27 cellular contexts compared by ENCODE assay signal in the genomic region with DNA sequence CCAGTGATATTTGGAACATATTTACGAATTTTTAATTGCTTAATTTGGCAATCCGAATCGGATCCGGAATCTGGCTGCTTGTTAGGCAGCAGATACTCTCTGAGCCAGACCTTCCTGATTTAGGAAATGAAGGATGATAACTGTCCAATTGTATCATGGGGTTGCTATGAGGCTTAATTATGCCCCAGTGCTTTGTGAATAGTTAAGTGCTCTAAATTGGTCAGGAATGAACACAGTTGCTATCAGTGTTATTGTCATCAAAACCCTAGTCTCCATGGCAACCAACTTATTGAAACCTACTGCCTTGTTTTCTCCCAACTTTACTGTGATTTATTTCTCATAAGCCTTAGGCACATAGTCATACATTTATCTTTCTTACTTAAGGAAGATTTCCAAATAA. TPM values are rescaled to one million over a fixed set of nuclear protein-coding genes. Genes with fewer than 3 reads are reported as not detected.
DNase-seq lines count a peak whose midpoint lies in the region; ATAC-seq and TF ChIP-seq lines count a peak whose summit lies in the region.
"Had no signal": no experiment of that assay in that cellular context is flagged by ENCODE, and none has a peak within 500 bp of the region (broad histone marks: within the 10 kb centered on the region; RNA-seq: fewer than 3 reads in every experiment).

No MANE protein-coding gene starts in this region.

- WGBS in transverse colon (ENCODE audit: low coverage in 1 of 2), 2 donors: 67 to 77% methylated on average over 4 of the region's 4 CpGs

- no peak for TF ChIP-seq CTCF in transverse colon (IDR thresholded peaks at IDR 0.05)

- POLR2A ChIA-PET in activated CD4-positive, alpha-beta T cell treated with anti-CD3 and anti-CD28 coated beads for 36 hours (lab: Charles Lee): no interaction called here

- H3K27ac ChIP-seq in transverse colon: peak overlapping the region; percentile 34 to 65 (median 50)
- H3K27ac ChIP-seq: BLaER1, dorsolateral prefrontal cortex, ovary, testis had no signal

- CTCF ChIA-PET in activated CD4-positive, alpha-beta T cell treated with anti-CD3 and anti-CD28 coated beads for 36 hours (lab: Charles Lee): no interaction called here

- H3K4me1 Mint-ChIP-seq in activated CD4-positive, alpha-beta T cell treated with anti-CD3 and anti-CD28 coated beads for 36 hours: no peaks in the 10 kb centered on the region
- H3K4me1 Mint-ChIP-seq: activated naive CD4-positive, alpha-beta T cell treated with anti-CD3 and anti-CD28 coated beads, Interleukin-2, amount 10 ng/mL, durations not matched to agents 7 days and 5 days; naive thymus-derived CD8-positive, alpha-beta T cell had no signal

- H3K9me3 ChIP-seq in transverse colon: no peaks in the 10 kb centered on the region
- H3K9me3 ChIP-seq: BLaER1, ovary, testis had no signal

- no peak overlapping the region for H3K4me3 Mint-ChIP-seq in activated CD4-positive, alpha-beta T cell treated with anti-CD3 and anti-CD28 coated beads for 36 hours
- H3K4me3 Mint-ChIP-seq: activated naive CD4-positive, alpha-beta T cell treated with anti-CD3 and anti-CD28 coated beads, Interleukin-2, amount 10 ng/mL, durations not matched to agents 7 days and 5 days; naive thymus-derived CD8-positive, alpha-beta T cell had no signal

- DNase-seq in NCI-H2196 (lab: John Stamatoyannopoulos, UW; ENCODE audit: unreplicated experiment) (peak; percentile 18), NCI-H2196 treated with DMSO at 0.1 percent for 48 hours (lab: John Stamatoyannopoulos, UW; ENCODE audit: unreplicated experiment) (no peak), NCI-H748 (lab: John Stamatoyannopoulos, UW; ENCODE audit: unreplicated experiment) (peak; percentile 99), left ventricle myocardium superior (no peak), transverse colon (no peak), SK-N-DZ (ENCODE audit: low spot score) (no peak), DMS114 treated with DMSO at 0.1 percent for 48 hours (lab: John Stamatoyannopoulos, UW; ENCODE audit: unreplicated experiment) (no peak)
- no peak for DNase-seq in activated CD4-positive, alpha-beta T cell treated with anti-CD3 and anti-CD28 coated beads for 36 hours
- DNase-seq: activated naive CD4-positive, alpha-beta T cell treated with anti-CD3 and anti-CD28 coated beads, Interleukin-2, amount 10 ng/mL, durations not matched to agents 7 days and 5 days; activated T-cell treated with anti-CD3 and anti-CD28 coated beads, Interleukin-2, amount 50 U/mL, for 48 hours; caudate nucleus; dorsolateral prefrontal cortex; foreskin fibroblast; hypothalamus; KG1; mammary epithelial cell; MV-4-11; naive thymus-derived CD8-positive, alpha-beta T cell; NCI-H2227 treated with DMSO at 0.1 percent for 48 hours; ovary; testis had no signal

- peaks cover 11% of the 10 kb centered on the region for H3K27me3 Mint-ChIP-seq in activated CD4-positive, alpha-beta T cell treated with anti-CD3 and anti-CD28 coated beads for 36 hours
- H3K27me3 Mint-ChIP-seq: activated naive CD4-positive, alpha-beta T cell treated with anti-CD3 and anti-CD28 coated beads, Interleukin-2, amount 10 ng/mL, durations not matched to agents 7 days and 5 days had no signal

- no peak overlapping the region for H3K4me3 ChIP-seq in transverse colon
- H3K4me3 ChIP-seq: BLaER1, dorsolateral prefrontal cortex, ovary, testis had no signal

- TF ChIP-seq EP300 in transverse colon (IDR thresholded peaks at IDR 0.05; ENCODE audit: low read depth): no peak

- intact Hi-C loops in left ventricle myocardium superior (cut with micrococcal nuclease): no loop called here
- intact Hi-C loops in transverse colon (cut with DNase I; ENCODE audit: low total_unique reads): loop anchor here (1.0 kb wide), 1 partner anchor 43 kb away; no protein-coding TSS in a partner anchor
- intact Hi-C loops in activated CD4-positive, alpha-beta T cell treated with anti-CD3 and anti-CD28 coated beads for 36 hours (cut with DNase I, micrococcal nuclease): no loop called here

- peaks cover 4 to 24% (median 16%) of the 10 kb centered on the region in 4 donors for H3K4me1 ChIP-seq in transverse colon
- H3K4me1 ChIP-seq: testis had no signal

- no peaks in the 10 kb centered on the region for H3K36me3 Mint-ChIP-seq in activated CD4-positive, alpha-beta T cell treated with anti-CD3 and anti-CD28 coated beads for 36 hours (ENCODE audit: low read depth)
- H3K36me3 Mint-ChIP-seq: activated naive CD4-positive, alpha-beta T cell treated with anti-CD3 and anti-CD28 coated beads, Interleukin-2, amount 10 ng/mL, durations not matched to agents 7 days and 5 days had no signal

- ATAC-seq in left ventricle myocardium superior: peak; percentile 42
- no peak for ATAC-seq in activated CD4-positive, alpha-beta T cell treated with anti-CD3 and anti-CD28 coated beads for 36 hours
- ATAC-seq: activated CD4-positive, CD25-positive, alpha-beta regulatory T cell treated with anti-CD3 and anti-CD28 coated beads, Interleukin-2, amount 50 U/mL, for 24 hours; naive thymus-derived CD8-positive, alpha-beta T cell; sciatic nerve had no signal

- H3K36me3 ChIP-seq in transverse colon: no peaks in the 10 kb centered on the region
- H3K36me3 ChIP-seq: BLaER1, ovary had no signal

- TF ChIP-seq POLR2A in transverse colon (IDR thresholded peaks at IDR 0.05): no peak

- H3K27ac Mint-ChIP-seq in activated CD4-positive, alpha-beta T cell treated with anti-CD3 and anti-CD28 coated beads for 36 hours: no peak overlapping the region
- H3K27ac Mint-ChIP-seq: activated naive CD4-positive, alpha-beta T cell treated with anti-CD3 and anti-CD28 coated beads, Interleukin-2, amount 10 ng/mL, durations not matched to agents 7 days and 5 days; naive thymus-derived CD8-positive, alpha-beta T cell had no signal

- H3K9me3 Mint-ChIP-seq in activated CD4-positive, alpha-beta T cell treated with anti-CD3 and anti-CD28 coated beads for 36 hours (ENCODE audit: low read depth): peaks cover 2% of the 10 kb centered on the region
- H3K9me3 Mint-ChIP-seq: activated naive CD4-positive, alpha-beta T cell treated with anti-CD3 and anti-CD28 coated beads, Interleukin-2, amount 10 ng/mL, durations not matched to agents 7 days and 5 days; naive thymus-derived CD8-positive, alpha-beta T cell had no signal

- H3K27me3 ChIP-seq in transverse colon: no peaks in the 10 kb centered on the region
- H3K27me3 ChIP-seq: BLaER1, dorsolateral prefrontal cortex, ovary, testis had no signal

- in situ Hi-C loops in transverse colon (cut with MboI; ENCODE audit: low pct_ligation_motif_present in 1 of 4, low pct_unique_long_range_greater_than_20kb in 1 of 4, low sequenced_read_pairs in 3 of 4): no loop called here

RNA-seq across cellular contexts. Expression of gene MAMDC2, which starts 47.9 kb away (rescaled TPM):
- total RNA-seq in left ventricle myocardium superior: 8.9 TPM
- 10 to 100 TPM in 3 of 4 donors, 1 to 10 TPM in 1; 7.4 to 40.5 (median 28.9) TPM for total RNA-seq in transverse colon
- not detected for total RNA-seq in activated CD4-positive, alpha-beta T cell treated with anti-CD3 and anti-CD28 coated beads for 36 hours
- 1.4 and 1.9 TPM in 2 replicates for polyA plus RNA-seq in SK-N-DZ (2014; cell fraction: cytosol; rRNA removed)
- polyA plus RNA-seq in SK-N-DZ (2014; cell fraction: nucleus; rRNA removed): 1.6 and 2.5 TPM in 2 replicates
- total RNA-seq: A673; activated CD8-positive, alpha-beta memory T cell treated with anti-CD3 and anti-CD28 coated beads for 36 hours; H4; naive thymus-derived CD8-positive, alpha-beta T cell had no signal

Comparison
In these comparisons a context has a peak if more than half of its experiments do, and no peak if none do; other contexts are left out.
1. DNase-seq: peak in NCI-H2196 (single experiment) and NCI-H748 (single experiment); none in NCI-H2196 treated with DMSO at 0.1 percent for 48 hours (single experiment), left ventricle myocardium superior (single experiment), transverse colon (single experiment), activated CD4-positive, alpha-beta T cell treated with anti-CD3 and anti-CD28 coated beads for 36 hours (single experiment), SK-N-DZ (single experiment) and DMS114 treated with DMSO at 0.1 percent for 48 hours (single experiment).